Comparison of ENCODE assay signal across 32 cellular contexts in the genomic region with DNA sequence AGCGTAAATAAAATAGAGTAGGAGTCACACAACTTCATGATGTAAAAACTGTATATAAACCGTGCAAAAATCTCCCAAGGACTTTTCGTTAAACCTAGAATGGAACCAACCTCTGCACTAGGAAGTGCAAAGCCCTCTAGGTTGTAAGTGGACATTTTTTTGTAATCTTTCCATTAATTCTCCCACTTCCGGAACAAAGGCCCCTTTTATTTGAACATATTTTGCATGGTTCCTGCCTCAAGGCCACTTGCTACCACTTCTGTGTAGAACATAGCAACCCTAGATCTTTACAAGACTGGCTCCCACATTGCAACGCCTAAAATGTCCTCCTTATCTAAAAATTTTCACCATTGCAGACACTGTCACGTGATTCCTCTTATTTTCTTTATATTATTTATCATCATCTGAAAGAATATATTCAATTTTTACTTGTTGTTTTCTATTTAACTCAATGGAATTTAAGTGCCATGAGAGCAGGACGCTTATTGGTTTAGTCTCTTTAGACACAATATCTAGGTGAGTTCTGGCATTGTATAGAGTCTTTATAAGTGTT.
"Had no signal": no experiment of that assay in that cellular context is flagged by ENCODE, and none has a peak within 500 bp of the region (broad histone marks: within the 10 kb centered on the region; RNA-seq: fewer than 3 reads in every experiment).

No MANE protein-coding gene starts in this region.

- DNase-seq: activated CD4-positive, alpha-beta memory T cell treated with anti-CD3 and anti-CD28 coated beads, Interleukin-2, amount 10 ng/mL, durations not matched to agents 7 days and 5 days; activated CD4-positive, alpha-beta T cell treated with anti-CD3 and anti-CD28 coated beads for 1 hour; activated CD4-positive, alpha-beta T cell treated with anti-CD3 and anti-CD28 coated beads for 36 hours; activated CD4-positive, alpha-beta T cell treated with anti-CD3 and anti-CD28 coated beads for 48 hours; activated CD4-positive, alpha-beta T cell treated with anti-CD3 and anti-CD28 coated beads, Interleukin-2, amount 10 ng/mL, durations not matched to agents 7 days and 5 days; activated CD4-positive, alpha-beta T cell treated with anti-CD3 and anti-CD28 coated beads, Interleukin-2, amount 50 U/mL, for 48 hours; activated CD4-positive, CD25-positive, alpha-beta regulatory T cell; activated CD8-positive, alpha-beta memory T cell treated with anti-CD3 and anti-CD28 coated beads for 24 hours; activated CD8-positive, alpha-beta memory T cell treated with anti-CD3 and anti-CD28 coated beads, Interleukin-2, amount 10 ng/mL, durations not matched to agents 7 days and 5 days; activated CD8-positive, alpha-beta memory T cell treated with anti-CD3 and anti-CD28 coated beads, Interleukin-2, amount 50 U/mL, for 48 hours; activated CD8-positive, alpha-beta T cell treated with anti-CD3 and anti-CD28 coated beads, Interleukin-2, amount 10 ng/mL, durations not matched to agents 7 days and 5 days; activated effector memory CD4-positive, alpha-beta T cell treated with Interleukin-2 at 50 U/mL for 16 hours; activated gamma-delta T cell; activated naive CD4-positive, alpha-beta T cell treated with anti-CD3 and anti-CD28 coated beads, Interleukin-2, amount 10 ng/mL, durations not matched to agents 7 days and 5 days; activated naive CD4-positive, alpha-beta T cell treated with Interleukin-2 at 50 U/mL for 16 hours; activated naive CD8-positive, alpha-beta T cell treated with anti-CD3 and anti-CD28 coated beads, Interleukin-2, amount 10 ng/mL, durations not matched to agents 7 days and 5 days; activated naive CD8-positive, alpha-beta T cell treated with anti-CD3 and anti-CD28 coated beads, Interleukin-2, amount 50 U/mL, for 24 hours; activated T-cell treated with anti-CD3 and anti-CD28 coated beads, Interleukin-2, amount 50 U/mL, for 24 hours; activated T-cell treated with anti-CD3 and anti-CD28 coated beads, Interleukin-2, amount 50 U/mL, for 48 hours; amygdala; anterior cingulate cortex; caudate nucleus; T-helper 1 cell; T-helper 2 cell; T-helper 9 cell; WERI-Rb-1 had no signal

- FAIRE-seq: bronchial epithelial cell, TTC549 had no signal

- H3K9me3 ChIP-seq: ascending aorta had no signal

- H3K27me3 ChIP-seq: ascending aorta, cardiac muscle cell had no signal

- ATAC-seq: activated CD4-positive, alpha-beta T cell treated with anti-CD3 and anti-CD28 coated beads for 36 hours; activated CD4-positive, CD25-positive, alpha-beta regulatory T cell treated with anti-CD3 and anti-CD28 coated beads, Interleukin-2, amount 50 U/mL, for 24 hours; activated CD8-positive, alpha-beta memory T cell treated with anti-CD3 and anti-CD28 coated beads, Interleukin-2, amount 10 ng/mL, durations not matched to agents 7 days and 5 days; activated CD8-positive, alpha-beta T cell treated with anti-CD3 and anti-CD28 coated beads, Interleukin-2, amount 10 ng/mL, durations not matched to agents 7 days and 5 days; activated naive CD8-positive, alpha-beta T cell treated with anti-CD3 and anti-CD28 coated beads, Interleukin-2, amount 50 U/mL, for 24 hours; WTC11 had no signal

- H3K36me3 ChIP-seq: ascending aorta, cardiac muscle cell, WERI-Rb-1 had no signal

- H3K27ac ChIP-seq: ascending aorta, cardiac muscle cell, WERI-Rb-1 had no signal

- H3K4me3 ChIP-seq: ascending aorta, cardiac muscle cell had no signal

- H3K4me1 ChIP-seq: ascending aorta had no signal
